Comparison of ENCODE assay signal across 8 cellular contexts in genomic region chr17:81200695-81201580, GRCh38. TPM values are rescaled to one million over a fixed set of nuclear protein-coding genes. Genes with fewer than 3 reads are reported as not detected.
DNase-seq lines count a peak whose midpoint lies in the region; ATAC-seq and TF ChIP-seq lines count a peak whose summit lies in the region.

No MANE protein-coding gene starts in this region.

- CTCF ChIA-PET in RWPE1 (lab: Yijun Ruan, JAX): interaction anchor here (0.6 to 1.5 kb wide), 8 partner anchors 12 to 58 kb away, joined by 3 to 8 read pairs (median 4); no protein-coding TSS in a partner anchor

- H3K36me3 ChIP-seq in vagina: peaks cover 0 to 10% of the 10 kb centered on the region in 2 donors

- no peaks in the 10 kb centered on the region for H3K4me1 ChIP-seq in vagina

- no peaks in the 10 kb centered on the region for H3K27me3 Mint-ChIP-seq in memory B cell
- no peaks in the 10 kb centered on the region for H3K27me3 Mint-ChIP-seq in activated T-helper 2 cell treated with anti-CD3 and anti-CD28 coated beads, Interferon-gamma antibody, Interleukin-2, Interleukin-4, amounts not matched to agents 10 μg/mL and 5 μg/mL and 100 μg/mL, durations not matched to agents 14 hours and 24 hours and 36 hours (ENCODE audit: low read depth)

- POLR2A ChIA-PET in RWPE1 (lab: Yijun Ruan, JAX; ENCODE audit: low non-redundant PET): no interaction called here

- peaks cover 7% of the 10 kb centered on the region for H3K36me3 Mint-ChIP-seq in memory B cell
- H3K36me3 Mint-ChIP-seq in activated T-helper 2 cell treated with anti-CD3 and anti-CD28 coated beads, Interferon-gamma antibody, Interleukin-2, Interleukin-4, amounts not matched to agents 10 μg/mL and 5 μg/mL and 100 μg/mL, durations not matched to agents 14 hours and 24 hours and 36 hours (ENCODE audit: low read depth): no peaks in the 10 kb centered on the region

- H3K27ac Mint-ChIP-seq in memory B cell: no peak overlapping the region
- H3K27ac Mint-ChIP-seq in activated T-helper 2 cell treated with anti-CD3 and anti-CD28 coated beads, Interferon-gamma antibody, Interleukin-2, Interleukin-4, amounts not matched to agents 10 μg/mL and 5 μg/mL and 100 μg/mL, durations not matched to agents 14 hours and 24 hours and 36 hours: no peak overlapping the region

- no peaks in the 10 kb centered on the region for H3K9me3 ChIP-seq in vagina

- H3K4me3 Mint-ChIP-seq in memory B cell: no peak overlapping the region
- no peak overlapping the region for H3K4me3 Mint-ChIP-seq in activated T-helper 2 cell treated with anti-CD3 and anti-CD28 coated beads, Interferon-gamma antibody, Interleukin-2, Interleukin-4, amounts not matched to agents 10 μg/mL and 5 μg/mL and 100 μg/mL, durations not matched to agents 14 hours and 24 hours and 36 hours (ENCODE audit: low read depth)

- no peak overlapping the region for H3K27ac ChIP-seq in HL-60 (replicated peaks)
- H3K27ac ChIP-seq in RWPE1: no peak overlapping the region
- H3K27ac ChIP-seq in dorsolateral prefrontal cortex: peak overlapping the region in 37 of 59 donors; percentile 14 to 83 (median 58)
- no peak overlapping the region for H3K27ac ChIP-seq in vagina

- ATAC-seq in memory B cell (ENCODE audit: low read depth): peak; percentile 60

- H3K4me3 ChIP-seq in HL-60 (replicated peaks; ENCODE audit: insufficient read depth, low read length) (no peak overlapping the region), dorsolateral prefrontal cortex (no peak overlapping the region), vagina (no peak overlapping the region)

- H3K9me3 Mint-ChIP-seq in memory B cell: no peaks in the 10 kb centered on the region
- no peaks in the 10 kb centered on the region for H3K9me3 Mint-ChIP-seq in activated T-helper 2 cell treated with anti-CD3 and anti-CD28 coated beads, Interferon-gamma antibody, Interleukin-2, Interleukin-4, amounts not matched to agents 10 μg/mL and 5 μg/mL and 100 μg/mL, durations not matched to agents 14 hours and 24 hours and 36 hours

- DNase-seq in DMS153 treated with DMSO at 0.1 percent for 48 hours (lab: John Stamatoyannopoulos, UW; ENCODE audit: unreplicated experiment): peak; percentile 11
- DNase-seq in DMS153 (lab: John Stamatoyannopoulos, UW): no peak
- DNase-seq in HL-60 (ENCODE audit: low read depth in 1 of 2, low spot score in 1 of 2): peak; percentile 47 to 84
- peak; percentile 33 for DNase-seq in RWPE1 (ENCODE audit: low spot score)
- peak in 8 of 10 donors; percentile 64 to 80 (median 68) for DNase-seq in dorsolateral prefrontal cortex
- no peak for DNase-seq in memory B cell (ENCODE audit: low spot score in 2 of 2)
- no peak for DNase-seq in vagina (ENCODE audit: extremely low spot score in 2 of 2)
- DNase-seq in activated T-helper 2 cell treated with anti-CD3 and anti-CD28 coated beads, Interferon-gamma antibody, Interleukin-2, Interleukin-4, amounts not matched to agents 10 μg/mL and 5 μg/mL and 100 μg/mL, durations not matched to agents 14 hours and 24 hours and 36 hours (ENCODE audit: low spot score): no peak

- no peak for TF ChIP-seq POLR2A in vagina (IDR thresholded peaks at IDR 0.05)

- TF ChIP-seq CTCF in HL-60 (IDR thresholded peaks at IDR 0.05; ENCODE audit: insufficient read depth, low read length): peak; percentile 65
- TF ChIP-seq CTCF in RWPE1 (conservative IDR thresholded peaks at IDR 0.05; ENCODE audit: low read depth): peak; percentile 39
- peak; percentile 50 to 86 (median 74) for TF ChIP-seq CTCF in dorsolateral prefrontal cortex (IDR thresholded peaks at IDR 0.05 in 54 of 56, conservative IDR thresholded peaks at IDR 0.05 in 2 of 56; ENCODE audit: low read depth in 1 of 56, partially characterized antibody in 56 of 56)
- TF ChIP-seq CTCF in vagina (IDR thresholded peaks at IDR 0.05): peak in 2 of 3 experiments; percentile 21 to 24

- intact Hi-C loops in dorsolateral prefrontal cortex (cut with DNase I): loop anchor here (5.0 kb wide), 1 partner anchor 59 kb away; no protein-coding TSS in a partner anchor
- intact Hi-C loops in vagina (cut with DNase I): no loop called here
- intact Hi-C loops in activated T-helper 2 cell treated with anti-CD3 and anti-CD28 coated beads, Interferon-gamma antibody, Interleukin-2, Interleukin-4, amounts not matched to agents 10 μg/mL and 5 μg/mL and 100 μg/mL, durations not matched to agents 14 hours and 24 hours and 36 hours (cut with micrococcal nuclease): no loop called here

- H3K27me3 ChIP-seq in HL-60 (ENCODE audit: insufficient read depth, poor library complexity, severe bottlenecking) (no peaks in the 10 kb centered on the region), dorsolateral prefrontal cortex (no peaks in the 10 kb centered on the region), vagina (no peaks in the 10 kb centered on the region)

- H3K4me1 Mint-ChIP-seq in memory B cell: no peaks in the 10 kb centered on the region
- H3K4me1 Mint-ChIP-seq in activated T-helper 2 cell treated with anti-CD3 and anti-CD28 coated beads, Interferon-gamma antibody, Interleukin-2, Interleukin-4, amounts not matched to agents 10 μg/mL and 5 μg/mL and 100 μg/mL, durations not matched to agents 14 hours and 24 hours and 36 hours (ENCODE audit: low read depth): no peaks in the 10 kb centered on the region

RNA-seq across cellular contexts. Expression of gene CEP131, which starts 21.8 kb away (rescaled TPM):
- total RNA-seq in dorsolateral prefrontal cortex (10 to 100 TPM in 52 of 120 experiments, 1 to 10 TPM in 68; 6.0 to 20.7 (median 9.3) TPM), vagina (6.1 TPM)
- 14.0 and 14.8 TPM in 2 replicates for total RNA-seq in activated T-helper 2 cell treated with anti-CD3 and anti-CD28 coated beads, Interferon-gamma antibody, Interleukin-2, Interleukin-4, amounts not matched to agents 10 μg/mL and 5 μg/mL and 100 μg/mL, durations not matched to agents 14 hours and 24 hours and 36 hours

RNA-seq across cellular contexts. Expression of gene AATK, which starts 34.9 kb away (rescaled TPM):
- total RNA-seq in dorsolateral prefrontal cortex (100 to 1,000 TPM; 143 to 915 (median 275) TPM), vagina (6.4 TPM)
- 0.48 and 0.89 TPM in 2 replicates for total RNA-seq in activated T-helper 2 cell treated with anti-CD3 and anti-CD28 coated beads, Interferon-gamma antibody, Interleukin-2, Interleukin-4, amounts not matched to agents 10 μg/mL and 5 μg/mL and 100 μg/mL, durations not matched to agents 14 hours and 24 hours and 36 hours

RNA-seq across cellular contexts. Expression of gene PVALEF, which starts 35.6 kb away (rescaled TPM):
- total RNA-seq in dorsolateral prefrontal cortex (1 to 10 TPM in 23 of 120 experiments, under 1 TPM in 78, not detected in 19; 0.35 to 2.6 (median 0.77) TPM), vagina (not detected)
- not detected in 2 replicates for total RNA-seq in activated T-helper 2 cell treated with anti-CD3 and anti-CD28 coated beads, Interferon-gamma antibody, Interleukin-2, Interleukin-4, amounts not matched to agents 10 μg/mL and 5 μg/mL and 100 μg/mL, durations not matched to agents 14 hours and 24 hours and 36 hours

RNA-seq across cellular contexts. Expression of gene TEPSIN, which starts 37.9 kb away (rescaled TPM):
- total RNA-seq in dorsolateral prefrontal cortex: 10 to 100 TPM; 12.8 to 46.5 (median 27.3) TPM
- total RNA-seq in vagina: 35.4 TPM
- total RNA-seq in activated T-helper 2 cell treated with anti-CD3 and anti-CD28 coated beads, Interferon-gamma antibody, Interleukin-2, Interleukin-4, amounts not matched to agents 10 μg/mL and 5 μg/mL and 100 μg/mL, durations not matched to agents 14 hours and 24 hours and 36 hours: 33.4 and 39.1 TPM in 2 replicates

RNA-seq across cellular contexts. Expression of gene NDUFAF8, which starts 38.2 kb away (rescaled TPM):
- 10 to 100 TPM; 23.8 to 70.9 (median 46.9) TPM for total RNA-seq in dorsolateral prefrontal cortex
- total RNA-seq in vagina: 52.5 TPM
- 57.7 and 58.1 TPM in 2 replicates for total RNA-seq in activated T-helper 2 cell treated with anti-CD3 and anti-CD28 coated beads, Interferon-gamma antibody, Interleukin-2, Interleukin-4, amounts not matched to agents 10 μg/mL and 5 μg/mL and 100 μg/mL, durations not matched to agents 14 hours and 24 hours and 36 hours

Comparison
In these comparisons a context has a peak if more than half of its experiments do, and no peak if none do; other contexts are left out.
1. DNase-seq: peak in DMS153 treated with DMSO at 0.1 percent for 48 hours (single experiment), HL-60 (2 of 2), RWPE1 (single experiment) and dorsolateral prefrontal cortex (8 of 10); none in DMS153 (single experiment), memory B cell (0 of 2), vagina (0 of 2) and activated T-helper 2 cell treated with anti-CD3 and anti-CD28 coated beads, Interferon-gamma antibody, Interleukin-2, Interleukin-4, amounts not matched to agents 10 μg/mL and 5 μg/mL and 100 μg/mL, durations not matched to agents 14 hours and 24 hours and 36 hours (single experiment).
2. H3K27ac ChIP-seq: peak in dorsolateral prefrontal cortex (37 of 59); none in HL-60 (single experiment), RWPE1 (single experiment) and vagina (single experiment).
3. CTCF ChIP-seq: peak in every context shown above with its lines; median percentile 74 in dorsolateral prefrontal cortex; 65 in HL-60; 39 in RWPE1; 22 in vagina.
4. RNA of gene AATK, which starts 34.9 kb away (total RNA-seq): 143 to 915 TPM in dorsolateral prefrontal cortex; 6.4 TPM in vagina (single experiment) and 0.48 to 0.89 TPM in activated T-helper 2 cell treated with anti-CD3 and anti-CD28 coated beads, Interferon-gamma antibody, Interleukin-2, Interleukin-4, amounts not matched to agents 10 μg/mL and 5 μg/mL and 100 μg/mL, durations not matched to agents 14 hours and 24 hours and 36 hours; every median in the first group is over 10 times any median in the second.
5. intact Hi-C loops: an anchor here in dorsolateral prefrontal cortex (5.0 kb wide); none called in vagina and activated T-helper 2 cell treated with anti-CD3 and anti-CD28 coated beads, Interferon-gamma antibody, Interleukin-2, Interleukin-4, amounts not matched to agents 10 μg/mL and 5 μg/mL and 100 μg/mL, durations not matched to agents 14 hours and 24 hours and 36 hours.